Comparison of ENCODE assay signal across 3 cellular contexts in genomic region chr12:109598428-109598854, GRCh38.
TF ChIP-seq lines count a peak whose summit lies in the region.

No MANE protein-coding gene starts in this region.

TF ChIP-seq in SK-N-SH, 30 proteins besides CTCF, POLR2A, EP300 and RAD21:
- TF ChIP-seq USF1 (IDR thresholded peaks at IDR 0.05; ENCODE audit: borderline replicate concordance, low read depth) (no peak), SIN3A (IDR thresholded peaks at IDR 0.05; ENCODE audit: borderline replicate concordance, low read depth, low read length) (no peak), MAX (IDR thresholded peaks at IDR 0.05; ENCODE audit: low read depth) (no peak), FOXJ3 (CRISPR knock-in tag; IDR thresholded peaks at IDR 0.05) (no peak), TEAD4 (IDR thresholded peaks at IDR 0.05; ENCODE audit: borderline replicate concordance, insufficient read depth) (no peak), ZBTB33 (IDR thresholded peaks at IDR 0.05; ENCODE audit: borderline replicate concordance, low read depth) (no peak), USF2 (IDR thresholded peaks at IDR 0.05; ENCODE audit: borderline replicate concordance, low read depth, low read length) (no peak), EZH2phosphoT487 (IDR thresholded peaks at IDR 0.05; ENCODE audit: borderline replicate concordance, low read depth) (no peak), YY1 (IDR thresholded peaks at IDR 0.05; ENCODE audit: low read depth) (no peak), RFX5 (IDR thresholded peaks at IDR 0.05; ENCODE audit: low read length) (no peak), TAF1 (IDR thresholded peaks at IDR 0.05; ENCODE audit: borderline replicate concordance, low read depth, low read length) (no peak), ELF1 (IDR thresholded peaks at IDR 0.05) (no peak), SMC3 (IDR thresholded peaks at IDR 0.05; ENCODE audit: low read depth, low read length) (no peak), JUND (IDR thresholded peaks at IDR 0.05) (no peak), NRF1 (IDR thresholded peaks at IDR 0.05; ENCODE audit: low read depth, low read length) (no peak), GABPA (IDR thresholded peaks at IDR 0.05; ENCODE audit: low read depth) (no peak), POLR2AphosphoS5 (IDR thresholded peaks at IDR 0.05; ENCODE audit: low read depth, low read length) (no peak)

TF ChIP-seq in SK-N-SH treated with all-trans-retinoic acid at 6 μM for 48 hours, 23 proteins besides CTCF, POLR2A, EP300 and RAD21:
- TF ChIP-seq OSR1 (CRISPR knock-in tag; IDR thresholded peaks at IDR 0.05): no peak
- no peak for TF ChIP-seq ZNF70 (CRISPR knock-in tag; IDR thresholded peaks at IDR 0.05)
- no peak for TF ChIP-seq ZFP30 (CRISPR knock-in tag; IDR thresholded peaks at IDR 0.05)
- no peak for TF ChIP-seq ARNTL (CRISPR knock-in tag; IDR thresholded peaks at IDR 0.05; ENCODE audit: borderline replicate concordance, low read depth)
- TF ChIP-seq BACH2 (CRISPR knock-in tag; IDR thresholded peaks at IDR 0.05; ENCODE audit: borderline replicate concordance): no peak
- no peak for TF ChIP-seq ISL1 (CRISPR knock-in tag; IDR thresholded peaks at IDR 0.05)
- no peak for TF ChIP-seq CSDC2 (CRISPR knock-in tag; IDR thresholded peaks at IDR 0.05)
- no peak for TF ChIP-seq ZFP3 (CRISPR knock-in tag; IDR thresholded peaks at IDR 0.05)
- TF ChIP-seq TOX (CRISPR knock-in tag; IDR thresholded peaks at IDR 0.05; ENCODE audit: borderline replicate concordance): no peak
- no peak for TF ChIP-seq CREB5 (CRISPR knock-in tag; IDR thresholded peaks at IDR 0.05; ENCODE audit: low read depth)
- TF ChIP-seq ZNF8 (CRISPR knock-in tag; IDR thresholded peaks at IDR 0.05): no peak
- no peak for TF ChIP-seq RARB (CRISPR knock-in tag; IDR thresholded peaks at IDR 0.05)
- TF ChIP-seq TCF4 (CRISPR knock-in tag; IDR thresholded peaks at IDR 0.05; ENCODE audit: borderline replicate concordance): no peak
- no peak for TF ChIP-seq ZC3H10 (CRISPR knock-in tag; IDR thresholded peaks at IDR 0.05)
TF ChIP-seq in SK-N-SH treated with all-trans-retinoic acid at 6 μM for 48 hours: peak in this region for 0.

TF ChIP-seq in K562, 482 proteins besides CTCF, POLR2A, EP300 and RAD21:
- TF ChIP-seq SNIP1 (IDR thresholded peaks at IDR 0.05; ENCODE audit: low read depth) (no peak), NFIC (IDR thresholded peaks at IDR 0.05) (0 out of 2 replicates have a peak, but pooled peaks have one; percentile 2), POLR2G (IDR thresholded peaks at IDR 0.05; ENCODE audit: low read depth, low read length) (peak; percentile 73), SAFB2 (IDR thresholded peaks at IDR 0.05; ENCODE audit: borderline replicate concordance, low read depth, low read length, severe bottlenecking) (no peak), ZNF217 (CRISPR knock-in tag; IDR thresholded peaks at IDR 0.05) (no peak)
